Comparison of ENCODE assay signal across 31 cellular contexts in the genomic region with DNA sequence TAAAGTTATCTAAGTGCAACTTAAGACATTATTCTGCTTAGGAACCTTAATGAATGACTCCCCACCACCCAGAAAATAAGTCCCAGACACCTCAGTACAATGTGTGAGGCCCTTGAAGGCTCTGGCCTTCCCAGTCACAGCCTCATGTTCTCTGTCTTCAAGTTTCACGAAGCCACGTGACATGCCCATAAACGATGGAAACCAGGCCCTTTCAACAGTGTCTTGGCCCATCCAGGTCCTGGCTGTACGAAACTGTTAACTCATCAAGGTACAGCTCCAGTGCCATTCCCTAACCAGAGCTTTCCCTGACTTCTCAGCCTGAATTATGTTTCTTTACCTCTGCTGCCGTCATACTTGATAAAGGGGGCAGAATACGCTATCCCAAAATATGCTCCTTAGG.
"Had no signal": no experiment of that assay in that cellular context is flagged by ENCODE, and none has a peak within 500 bp of the region (broad histone marks: within the 10 kb centered on the region; RNA-seq: fewer than 3 reads in every experiment).

No MANE protein-coding gene starts in this region.

- DNase-seq: activated CD4-positive, alpha-beta T cell treated with anti-CD3 and anti-CD28 coated beads for 1 hour; activated CD4-positive, alpha-beta T cell treated with anti-CD3 and anti-CD28 coated beads, Interleukin-2, amount 10 ng/mL, durations not matched to agents 24 days and 14 days; activated CD4-positive, alpha-beta T cell treated with anti-CD3 and anti-CD28 coated beads, Interleukin-2, amount 50 U/mL, for 48 hours; activated CD4-positive, CD25-positive, alpha-beta regulatory T cell; activated CD8-positive, alpha-beta T cell treated with anti-CD3 and anti-CD28 coated beads, Interleukin-2, amount 10 ng/mL, durations not matched to agents 7 days and 5 days; activated gamma-delta T cell treated with Interleukin-2 at 50 U/mL for 16 hours; activated naive CD4-positive, alpha-beta T cell treated with anti-CD3 and anti-CD28 coated beads, Interleukin-2, amount 10 ng/mL, durations not matched to agents 7 days and 5 days; activated naive CD8-positive, alpha-beta T cell treated with anti-CD3 and anti-CD28 coated beads for 36 hours; amniotic stem cell; aorta; brain microvascular endothelial cell; NCI-H1092 treated with DMSO at 0.1 percent for 48 hours; NCI-H1417; NCI-H187 treated with DMSO at 0.1 percent for 48 hours; NCI-H2081; NCI-H2171 treated with DMSO at 0.1 percent for 48 hours; NCI-H2227 treated with DMSO at 0.1 percent for 48 hours; NCI-H446 treated with DMSO at 0.1 percent for 48 hours; NCI-H524 treated with DMSO at 0.1 percent for 48 hours; NK-92 treated with Interleukin-12 subunit alpha and Interleukin-12 subunit beta, amount 100 ng/mL, for 24 hours; PC-3; Peyer's patch; RPMI8226; SIG-M5; T-cell; T-helper 2 cell; T-helper 9 cell; WERI-Rb-1 had no signal

- H3K4me1 Mint-ChIP-seq: activated CD4-positive, alpha-beta T cell treated with anti-CD3 and anti-CD28 coated beads, Interleukin-2, amount 10 ng/mL, durations not matched to agents 24 days and 14 days; activated naive CD4-positive, alpha-beta T cell treated with anti-CD3 and anti-CD28 coated beads, Interleukin-2, amount 10 ng/mL, durations not matched to agents 7 days and 5 days; activated naive CD8-positive, alpha-beta T cell treated with anti-CD3 and anti-CD28 coated beads for 36 hours; central memory CD8-positive, alpha-beta T cell; T-cell had no signal

- H3K4me3 Mint-ChIP-seq: activated CD4-positive, alpha-beta T cell treated with anti-CD3 and anti-CD28 coated beads, Interleukin-2, amount 10 ng/mL, durations not matched to agents 24 days and 14 days; activated CD8-positive, alpha-beta T cell treated with anti-CD3 and anti-CD28 coated beads, Interleukin-2, amount 10 ng/mL, durations not matched to agents 7 days and 5 days; activated naive CD4-positive, alpha-beta T cell treated with anti-CD3 and anti-CD28 coated beads, Interleukin-2, amount 10 ng/mL, durations not matched to agents 7 days and 5 days; activated naive CD8-positive, alpha-beta T cell treated with anti-CD3 and anti-CD28 coated beads for 36 hours; central memory CD8-positive, alpha-beta T cell; T-cell had no signal

- ATAC-seq: activated CD8-positive, alpha-beta T cell treated with anti-CD3 and anti-CD28 coated beads, Interleukin-2, amount 10 ng/mL, durations not matched to agents 7 days and 5 days; K562; PC-3; SK-N-SH treated with all-trans-retinoic acid at 6 μM for 48 hours; T-cell had no signal

- H3K9me3 ChIP-seq: Peyer's patch had no signal

- H3K9me3 Mint-ChIP-seq: activated CD4-positive, alpha-beta T cell treated with anti-CD3 and anti-CD28 coated beads, Interleukin-2, amount 10 ng/mL, durations not matched to agents 24 days and 14 days; activated naive CD4-positive, alpha-beta T cell treated with anti-CD3 and anti-CD28 coated beads, Interleukin-2, amount 10 ng/mL, durations not matched to agents 7 days and 5 days; activated naive CD8-positive, alpha-beta T cell treated with anti-CD3 and anti-CD28 coated beads for 36 hours; central memory CD8-positive, alpha-beta T cell; T-cell had no signal

- H3K27me3 Mint-ChIP-seq: activated CD4-positive, alpha-beta T cell treated with anti-CD3 and anti-CD28 coated beads, Interleukin-2, amount 10 ng/mL, durations not matched to agents 24 days and 14 days; activated naive CD4-positive, alpha-beta T cell treated with anti-CD3 and anti-CD28 coated beads, Interleukin-2, amount 10 ng/mL, durations not matched to agents 7 days and 5 days; activated naive CD8-positive, alpha-beta T cell treated with anti-CD3 and anti-CD28 coated beads for 36 hours; central memory CD8-positive, alpha-beta T cell; T-cell had no signal

- H3K27ac Mint-ChIP-seq: activated CD8-positive, alpha-beta T cell treated with anti-CD3 and anti-CD28 coated beads, Interleukin-2, amount 10 ng/mL, durations not matched to agents 7 days and 5 days; activated naive CD4-positive, alpha-beta T cell treated with anti-CD3 and anti-CD28 coated beads, Interleukin-2, amount 10 ng/mL, durations not matched to agents 7 days and 5 days; activated naive CD8-positive, alpha-beta T cell treated with anti-CD3 and anti-CD28 coated beads for 36 hours; T-cell had no signal
